In the genomic region with DNA sequence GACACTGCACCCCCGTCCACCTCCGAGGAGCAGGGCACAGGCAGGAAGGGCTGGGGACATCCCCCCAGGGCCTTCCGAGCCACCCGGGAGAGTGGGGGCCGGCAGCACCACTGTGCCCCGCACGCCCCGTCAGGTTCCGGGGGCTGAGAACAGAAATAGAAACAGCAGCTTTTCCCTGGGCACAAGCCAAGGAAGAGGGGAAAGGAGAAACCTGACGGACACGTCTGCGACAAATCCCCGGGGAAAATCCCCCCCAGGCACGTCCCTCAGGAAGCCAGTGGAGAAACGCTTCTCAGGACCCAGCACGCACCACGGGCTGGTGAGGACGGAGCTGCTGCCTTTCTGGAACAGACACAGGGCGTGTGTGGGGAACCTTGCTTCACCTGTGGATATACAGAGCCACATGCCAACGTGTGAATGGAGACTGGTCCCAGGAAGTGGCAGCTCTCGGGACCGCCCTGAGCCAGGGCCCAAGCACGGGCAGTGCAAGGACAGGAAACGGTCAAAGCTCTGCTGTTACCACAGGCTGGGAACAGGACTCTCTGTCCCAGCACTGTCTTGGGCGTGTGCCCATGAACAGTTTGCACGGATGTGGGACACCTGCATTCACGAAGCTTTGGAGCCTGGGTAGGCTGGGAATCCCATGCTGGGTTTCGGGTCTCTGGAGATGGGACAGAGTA, we compare ENCODE assay signal across 10 cellular contexts. TPM values are rescaled to one million over a fixed set of nuclear protein-coding genes. Genes with fewer than 3 reads are reported as not detected.
DNase-seq lines count a peak whose midpoint lies in the region; ATAC-seq, FAIRE-seq and TF ChIP-seq lines count a peak whose summit lies in the region.
"Had no signal": no experiment of that assay in that cellular context is flagged by ENCODE, and none has a peak within 500 bp of the region (broad histone marks: within the 10 kb centered on the region; RNA-seq: fewer than 3 reads in every experiment).

No MANE protein-coding gene starts in this region.

- peaks cover 19% of the 10 kb centered on the region for H3K36me3 Mint-ChIP-seq in activated CD4-positive, alpha-beta T cell treated with anti-CD3 and anti-CD28 coated beads, Interleukin-2, amount 10 ng/mL, durations not matched to agents 24 days and 14 days (ENCODE audit: low read depth)

- no peaks in the 10 kb centered on the region for H3K9me3 ChIP-seq in thyroid gland

- no peak for FAIRE-seq in H54 (lab: Jason Lieb, UNC)

- DNase-seq in activated CD4-positive, alpha-beta T cell treated with anti-CD3 and anti-CD28 coated beads, Interleukin-2, amount 10 ng/mL, durations not matched to agents 24 days and 14 days, result no peak
- no peak for DNase-seq in activated CD4-positive, alpha-beta T cell treated with anti-CD3 and anti-CD28 coated beads, Interleukin-2, amount 50 U/mL, for 4 hours
- DNase-seq in lung microvascular endothelial cell (ENCODE audit: low read depth in 2 of 2) (peak; percentile 32 to 60), thyroid gland (peak; percentile 44 to 48), H54 (ENCODE audit: insufficient read length, low spot score) (no peak)
- no peak for DNase-seq in activated effector memory CD4-positive, alpha-beta T cell treated with Interleukin-2 at 50 U/mL for 16 hours

- 65 to 70% methylated on average over 24 to 25 of the region's 28 CpGs for WGBS in thyroid gland, 2 donors

- no peaks in the 10 kb centered on the region for H3K27me3 Mint-ChIP-seq in activated CD4-positive, alpha-beta T cell treated with anti-CD3 and anti-CD28 coated beads, Interleukin-2, amount 10 ng/mL, durations not matched to agents 24 days and 14 days

- H3K4me3 ChIP-seq in thyroid gland (replicated peaks in 1 of 3), result peak overlapping the region in 1 of 3 donors; percentile 18

- TF ChIP-seq POLR2A in thyroid gland (IDR thresholded peaks at IDR 0.05) (no peak), H54 (IDR thresholded peaks at IDR 0.05; ENCODE audit: low read depth, low read length) (no peak)

- no peak for ATAC-seq in HG03520 (IDR thresholded peaks at IDR 0.05; ENCODE audit: unreplicated experiment)
- ATAC-seq: activated CD4-positive, CD25-positive, alpha-beta regulatory T cell treated with anti-CD3 and anti-CD28 coated beads, Interleukin-2, amount 50 U/mL, for 24 hours had no signal

- no peak for TF ChIP-seq CTCF in thyroid gland (IDR thresholded peaks at IDR 0.05)

- no peak overlapping the region for H3K4me3 Mint-ChIP-seq in activated CD4-positive, alpha-beta T cell treated with anti-CD3 and anti-CD28 coated beads, Interleukin-2, amount 10 ng/mL, durations not matched to agents 24 days and 14 days

- H3K4me1 ChIP-seq in thyroid gland, result peaks cover 0 to 38% of the 10 kb centered on the region in 2 donors

- intact Hi-C loops in activated CD4-positive, alpha-beta T cell treated with anti-CD3 and anti-CD28 coated beads, Interleukin-2, amount 10 ng/mL, durations not matched to agents 24 days and 14 days (cut with micrococcal nuclease), result no loop called here
- intact Hi-C loops in thyroid gland (cut with DNase I), result no loop called here

- peak overlapping the region; percentile 69 for H3K27ac ChIP-seq in cingulate gyrus (ENCODE audit: low read depth, low read length)
- H3K27ac ChIP-seq in thyroid gland, result peak overlapping the region; percentile 77 to 90 (median 90)

- peaks cover 21 to 22% of the 10 kb centered on the region in 2 donors for H3K36me3 ChIP-seq in thyroid gland

- H3K9me3 Mint-ChIP-seq in activated CD4-positive, alpha-beta T cell treated with anti-CD3 and anti-CD28 coated beads, Interleukin-2, amount 10 ng/mL, durations not matched to agents 24 days and 14 days, result no peaks in the 10 kb centered on the region

- no peaks in the 10 kb centered on the region for H3K27me3 ChIP-seq in thyroid gland

- H3K4me1 Mint-ChIP-seq in activated CD4-positive, alpha-beta T cell treated with anti-CD3 and anti-CD28 coated beads, Interleukin-2, amount 10 ng/mL, durations not matched to agents 24 days and 14 days, result peaks cover 29% of the 10 kb centered on the region

- peak overlapping the region; percentile 94 for H3K27ac Mint-ChIP-seq in activated CD4-positive, alpha-beta T cell treated with anti-CD3 and anti-CD28 coated beads, Interleukin-2, amount 10 ng/mL, durations not matched to agents 24 days and 14 days

RNA-seq across cellular contexts. Expression of gene TMEM204, which starts 1.2 kb away (rescaled TPM):
- 19.9 and 20.8 TPM in 2 replicates for total RNA-seq in activated CD4-positive, alpha-beta T cell treated with anti-CD3 and anti-CD28 coated beads, Interleukin-2, amount 10 ng/mL, durations not matched to agents 24 days and 14 days
- 89.6 and 101 TPM in 2 replicates for total RNA-seq in lung microvascular endothelial cell
- total RNA-seq in thyroid gland, result 10 to 100 TPM; 38.5 to 85.3 (median 66.0) TPM
- total RNA-seq: A172 had no signal

RNA-seq across cellular contexts. Expression of gene TELO2, which starts 39.1 kb away (rescaled TPM):
- 91.4 and 101 TPM in 2 replicates for total RNA-seq in activated CD4-positive, alpha-beta T cell treated with anti-CD3 and anti-CD28 coated beads, Interleukin-2, amount 10 ng/mL, durations not matched to agents 24 days and 14 days
- 10.2 and 17.9 TPM in 2 replicates for total RNA-seq in lung microvascular endothelial cell
- total RNA-seq in thyroid gland, result 10 to 100 TPM; 12.5 to 19.4 (median 12.8) TPM

RNA-seq across cellular contexts. Expression of gene PTX4, which starts 43.5 kb away (rescaled TPM):
- not detected in 2 replicates for total RNA-seq in activated CD4-positive, alpha-beta T cell treated with anti-CD3 and anti-CD28 coated beads, Interleukin-2, amount 10 ng/mL, durations not matched to agents 24 days and 14 days
- total RNA-seq in lung microvascular endothelial cell (under 0.01 TPM in 1 of 2 replicates, not detected in the other), thyroid gland (not detected)
- total RNA-seq: A172 had no signal

RNA-seq across cellular contexts. Expression of gene CLCN7, which starts 57.4 kb away (rescaled TPM):
- total RNA-seq in activated CD4-positive, alpha-beta T cell treated with anti-CD3 and anti-CD28 coated beads, Interleukin-2, amount 10 ng/mL, durations not matched to agents 24 days and 14 days, result 56.5 and 58.0 TPM in 2 replicates
- 62.5 and 69.8 TPM in 2 replicates for total RNA-seq in lung microvascular endothelial cell
- total RNA-seq in thyroid gland, result 100 to 1,000 TPM in 2 of 4 donors, 10 to 100 TPM in 2; 50.3 to 144 (median 89.9) TPM

Comparison
In these comparisons a context has a peak if more than half of its experiments do, and no peak if none do; other contexts are left out.
1. DNase-seq: peak in lung microvascular endothelial cell (2 of 2) and thyroid gland (2 of 2); none in activated CD4-positive, alpha-beta T cell treated with anti-CD3 and anti-CD28 coated beads, Interleukin-2, amount 10 ng/mL, durations not matched to agents 24 days and 14 days (single experiment), activated CD4-positive, alpha-beta T cell treated with anti-CD3 and anti-CD28 coated beads, Interleukin-2, amount 50 U/mL, for 4 hours (0 of 2), H54 (single experiment) and activated effector memory CD4-positive, alpha-beta T cell treated with Interleukin-2 at 50 U/mL for 16 hours (single experiment).